ENCODE assay signal across 1 cellular context in genomic region chr1:202987922-202988583, GRCh38.
TF ChIP-seq lines count a peak whose summit lies in the region.

No MANE protein-coding gene starts in this region.

TF ChIP-seq in HepG2, 621 proteins besides CTCF, POLR2A, EP300 and RAD21 (continued from another document):
- no peak for TF ChIP-seq ZNF513 (CRISPR knock-in tag; conservative IDR thresholded peaks at IDR 0.05)
- no peak for TF ChIP-seq ZNF562 (CRISPR knock-in tag; IDR thresholded peaks at IDR 0.05; ENCODE audit: borderline replicate concordance)
- no peak for TF ChIP-seq BATF2 (CRISPR knock-in tag; IDR thresholded peaks at IDR 0.05)
- peak; percentile 79 for TF ChIP-seq MAX (IDR thresholded peaks at IDR 0.05)
- no peak for TF ChIP-seq ZNF441 (CRISPR knock-in tag; IDR thresholded peaks at IDR 0.05; ENCODE audit: borderline replicate concordance)
- TF ChIP-seq ELK4 (CRISPR knock-in tag; IDR thresholded peaks at IDR 0.05; ENCODE audit: borderline replicate concordance), result no peak
- TF ChIP-seq GABPB1 (CRISPR knock-in tag; IDR thresholded peaks at IDR 0.05), result peak; percentile 29; the same call in 1 of the 2 replicates
- TF ChIP-seq ZFP62 (CRISPR knock-in tag; IDR thresholded peaks at IDR 0.05), result no peak
- TF ChIP-seq TCF12 (IDR thresholded peaks at IDR 0.05), result no peak
- TF ChIP-seq TCF12 (CRISPR knock-in tag; IDR thresholded peaks at IDR 0.05), result no peak
- peak; percentile 43; the same call in 1 of the 2 replicates for TF ChIP-seq RARA (CRISPR knock-in tag; IDR thresholded peaks at IDR 0.05)
- no peak for TF ChIP-seq ZNF619 (CRISPR knock-in tag; IDR thresholded peaks at IDR 0.05)
- TF ChIP-seq ZNF510 (CRISPR knock-in tag; IDR thresholded peaks at IDR 0.05; ENCODE audit: low read depth), result no peak
- no peak for TF ChIP-seq CEBPB (IDR thresholded peaks at IDR 0.05; ENCODE audit: borderline replicate concordance, low read depth, low read length)
- TF ChIP-seq XRCC5 (optimal IDR thresholded peaks at IDR 0.05; ENCODE audit: low read length), result no peak
- TF ChIP-seq RXRB (CRISPR knock-in tag; IDR thresholded peaks at IDR 0.05; ENCODE audit: borderline replicate concordance), result no peak
- TF ChIP-seq DPF2 (CRISPR knock-in tag; IDR thresholded peaks at IDR 0.05; ENCODE audit: borderline replicate concordance, low read depth), result no peak
- no peak for TF ChIP-seq ZBTB1 (CRISPR knock-in tag; IDR thresholded peaks at IDR 0.05; ENCODE audit: borderline replicate concordance)
- no peak for TF ChIP-seq BRD4 (CRISPR knock-in tag; IDR thresholded peaks at IDR 0.05)
- no peak for TF ChIP-seq MEIS2 (CRISPR knock-in tag; IDR thresholded peaks at IDR 0.05)
- TF ChIP-seq ZNF891 (CRISPR knock-in tag; IDR thresholded peaks at IDR 0.05), result no peak
- TF ChIP-seq YEATS2 (CRISPR knock-in tag; IDR thresholded peaks at IDR 0.05; ENCODE audit: borderline replicate concordance), result no peak
- TF ChIP-seq SUZ12 (IDR thresholded peaks at IDR 0.05; ENCODE audit: low read depth, low read length), result no peak
- no peak for TF ChIP-seq CENPBD1 (CRISPR knock-in tag; IDR thresholded peaks at IDR 0.05; ENCODE audit: borderline replicate concordance, low read depth)
- no peak for TF ChIP-seq HMGXB3 (CRISPR knock-in tag; IDR thresholded peaks at IDR 0.05; ENCODE audit: borderline replicate concordance)
- no peak for TF ChIP-seq ZBTB25 (CRISPR knock-in tag; IDR thresholded peaks at IDR 0.05)
- no peak for TF ChIP-seq ZNF275 (CRISPR knock-in tag; IDR thresholded peaks at IDR 0.05; ENCODE audit: borderline replicate concordance)
- TF ChIP-seq NFKB2 (CRISPR knock-in tag; IDR thresholded peaks at IDR 0.05; ENCODE audit: borderline replicate concordance), result no peak
- TF ChIP-seq RFX5 (IDR thresholded peaks at IDR 0.05; ENCODE audit: low read depth, low read length), result no peak
- no peak for TF ChIP-seq RORA (CRISPR knock-in tag; IDR thresholded peaks at IDR 0.05)
- no peak for TF ChIP-seq DZIP1 (CRISPR knock-in tag; IDR thresholded peaks at IDR 0.05)
- no peak for TF ChIP-seq EEA1 (CRISPR knock-in tag; IDR thresholded peaks at IDR 0.05; ENCODE audit: borderline replicate concordance)
- TF ChIP-seq ZGPAT (CRISPR knock-in tag; IDR thresholded peaks at IDR 0.05), result no peak
- no peak for TF ChIP-seq RFX3 (CRISPR knock-in tag; IDR thresholded peaks at IDR 0.05)
- peak; percentile 73 for TF ChIP-seq ZNF652 (CRISPR knock-in tag; IDR thresholded peaks at IDR 0.05; ENCODE audit: borderline replicate concordance, low read depth)
- TF ChIP-seq ZNF883 (CRISPR knock-in tag; IDR thresholded peaks at IDR 0.05; ENCODE audit: not compliant biosample characterization), result no peak
- no peak for TF ChIP-seq ZNF768 (CRISPR knock-in tag; IDR thresholded peaks at IDR 0.05)
- no peak for TF ChIP-seq HIVEP1 (CRISPR knock-in tag; IDR thresholded peaks at IDR 0.05)
- no peak for TF ChIP-seq HMGA1 (CRISPR knock-in tag; conservative IDR thresholded peaks at IDR 0.05)
- no peak for TF ChIP-seq SOX6 (IDR thresholded peaks at IDR 0.05)
- TF ChIP-seq SOX6 (CRISPR knock-in tag; IDR thresholded peaks at IDR 0.05), result no peak
- TF ChIP-seq GFI1 (CRISPR knock-in tag; IDR thresholded peaks at IDR 0.05; ENCODE audit: borderline replicate concordance), result no peak
- TF ChIP-seq ZZZ3 (CRISPR knock-in tag; IDR thresholded peaks at IDR 0.05; ENCODE audit: borderline replicate concordance), result no peak
- TF ChIP-seq CAMTA2 (CRISPR knock-in tag; IDR thresholded peaks at IDR 0.05; ENCODE audit: borderline replicate concordance), result no peak
- no peak for TF ChIP-seq ZBED4 (CRISPR knock-in tag; IDR thresholded peaks at IDR 0.05; ENCODE audit: borderline replicate concordance)
- TF ChIP-seq SIN3A (IDR thresholded peaks at IDR 0.05; ENCODE audit: borderline replicate concordance, low read depth, low read length), result no peak
TF ChIP-seq in HepG2: peak in this region for 9.
